ENCODE assay signal across 8 cellular contexts in genomic region chr17:28916302-28916934, GRCh38. TPM values are rescaled to one million over a fixed set of nuclear protein-coding genes. Genes with fewer than 3 reads are reported as not detected.
DNase-seq lines count a peak whose midpoint lies in the region; ATAC-seq and TF ChIP-seq lines count a peak whose summit lies in the region.

No MANE protein-coding gene starts in this region.

- no peak for ATAC-seq in GM18861 (IDR thresholded peaks at IDR 0.05; ENCODE audit: unreplicated experiment)

- TF ChIP-seq CTCF in AG10803 (conservative IDR thresholded peaks at IDR 0.05; ENCODE audit: low read length) (peak; percentile 64), GM13977 (IDR thresholded peaks at IDR 0.05; ENCODE audit: extremely low read depth, insufficient read depth, missing control alignments) (peak; percentile 60), liver (IDR thresholded peaks at IDR 0.05; ENCODE audit: low read depth, low read length, missing input control) (peak; percentile 63), tibial nerve (IDR thresholded peaks at IDR 0.05) (peak; percentile 45 to 74 (median 60))

- H3K4me3 ChIP-seq in AG10803 (ENCODE audit: low read length) (no peak overlapping the region), liver (ENCODE audit: low read depth in 1 of 3, low read length in 3 of 3) (no peak overlapping the region), tibial nerve (no peak overlapping the region)

- no peak for TF ChIP-seq POLR2A in tibial nerve (IDR thresholded peaks at IDR 0.05)

- DNase-seq in AG10803 (ENCODE audit: low read depth) = peak; percentile 56
- DNase-seq in GM13977 (ENCODE audit: low spot score) = peak; percentile 50
- peak; percentile 51 for DNase-seq in SK-N-DZ (ENCODE audit: low spot score)
- DNase-seq in central memory CD4-positive, alpha-beta T cell = peak; percentile 29
- peak in 1 of 2 donors; percentile 50 for DNase-seq in tibial nerve (ENCODE audit: low spot score in 2 of 2)
- no peak for DNase-seq in activated CD4-positive, CD25-positive, alpha-beta regulatory T cell (lab: John Stamatoyannopoulos, UW)

- peaks cover 23 to 80% (median 62%) of the 10 kb centered on the region in 4 donors for H3K36me3 ChIP-seq in liver (ENCODE audit: control insufficient read depth in 4 of 4, insufficient read depth in 3 of 4, low read depth in 1 of 4, low read length in 3 of 4)
- peaks cover 8 to 100% (median 72%) of the 10 kb centered on the region in 3 donors for H3K36me3 ChIP-seq in tibial nerve

- in situ Hi-C loops in GM13977 (cut with MboI; ENCODE audit: low pct_unique_long_range_greater_than_20kb, low sequenced_read_pairs, unreplicated experiment) = loop anchor here (10.0 kb wide), 1 partner anchor 152 kb away; no protein-coding TSS in a partner anchor

- peak; percentile 82 to 88 for TF ChIP-seq RAD21 in liver (IDR thresholded peaks at IDR 0.05)

- peaks cover 11 to 16% (median 15%) of the 10 kb centered on the region in 4 donors for H3K4me1 ChIP-seq in liver (ENCODE audit: control insufficient read depth in 4 of 4, insufficient read depth in 4 of 4, low read length in 3 of 4)
- H3K4me1 ChIP-seq in tibial nerve = peaks cover 0 to 6% (median 0%) of the 10 kb centered on the region in 4 donors

- no peak overlapping the region for H3K9ac ChIP-seq in liver (ENCODE audit: low read depth in 1 of 2, low read length in 2 of 2)

- no peak for TF ChIP-seq EP300 in tibial nerve (IDR thresholded peaks at IDR 0.05)

- 41% methylated on average over 6 of the region's 6 CpGs for WGBS in liver
- WGBS in tibial nerve, 2 donors = 47 to 54% methylated on average over 6 of the region's 6 CpGs

- H3K27ac ChIP-seq in liver (ENCODE audit: low read depth in 1 of 2, low read length in 2 of 2) (no peak overlapping the region), tibial nerve (no peak overlapping the region)

- H3K27me3 ChIP-seq in liver (ENCODE audit: control insufficient read depth in 4 of 4, insufficient read depth in 4 of 4, low read length in 3 of 4) (no peaks in the 10 kb centered on the region), tibial nerve (no peaks in the 10 kb centered on the region)

- H3K9me3 ChIP-seq in liver (ENCODE audit: control insufficient read depth in 4 of 4, low read length in 3 of 4) = no peaks in the 10 kb centered on the region
- H3K9me3 ChIP-seq in tibial nerve = no peaks in the 10 kb centered on the region

TF ChIP-seq in liver, 16 proteins besides CTCF, POLR2A, EP300 and RAD21:
- TF ChIP-seq FOXA1 (IDR thresholded peaks at IDR 0.05) (no peak), HNF4A (conservative IDR thresholded peaks at IDR 0.05) (no peak), REST (IDR thresholded peaks at IDR 0.05) (no peak), EGR1 (IDR thresholded peaks at IDR 0.05; ENCODE audit: low read depth in 2 of 2) (no peak), RXRA (IDR thresholded peaks at IDR 0.05) (no peak), FOXA2 (IDR thresholded peaks at IDR 0.05) (no peak), SP1 (IDR thresholded peaks at IDR 0.05) (no peak), ATF3 (IDR thresholded peaks at IDR 0.05) (no peak), HNF4G (IDR thresholded peaks at IDR 0.05) (no peak), MAX (IDR thresholded peaks at IDR 0.05) (no peak), ZBTB33 (IDR thresholded peaks at IDR 0.05) (no peak)

RNA-seq across cellular contexts. Expression of gene DHRS13, which starts 13.5 kb away (rescaled TPM):
- polyA plus RNA-seq in SK-N-DZ (2014; cell fraction: cytosol; rRNA removed) = 81.8 and 86.0 TPM in 2 replicates
- polyA plus RNA-seq in SK-N-DZ (2014; cell fraction: nucleus; rRNA removed) = 57.3 and 58.1 TPM in 2 replicates
- total RNA-seq in liver (10 to 100 TPM in 1 of 2 donors, 1 to 10 TPM in 1; 9.7 to 91.6 TPM), tibial nerve (10 to 100 TPM in 1 of 4 donors, 1 to 10 TPM in 3; 2.4 to 21.9 (median 8.8) TPM)
- 10 to 100 TPM in 1 of 2 donors, 1 to 10 TPM in 1; 5.0 to 12.3 TPM for polyA plus RNA-seq in liver

RNA-seq across cellular contexts. Expression of gene FLOT2, which starts 18.9 kb away (rescaled TPM):
- 67.0 and 68.9 TPM in 2 replicates for polyA plus RNA-seq in SK-N-DZ (2014; cell fraction: cytosol; rRNA removed)
- 61.8 and 62.1 TPM in 2 replicates for polyA plus RNA-seq in SK-N-DZ (2014; cell fraction: nucleus; rRNA removed)
- total RNA-seq in liver (10 to 100 TPM; 67.7 to 71.0 TPM), tibial nerve (10 to 100 TPM; 54.8 to 84.9 (median 65.2) TPM)
- polyA plus RNA-seq in liver = 100 to 1,000 TPM in 1 of 2 donors, 10 to 100 TPM in 1; 61.6 to 100 TPM

RNA-seq across cellular contexts. Expression of gene PHF12, which starts 34.9 kb away (rescaled TPM):
- polyA plus RNA-seq in SK-N-DZ (2014; cell fraction: cytosol; rRNA removed) = 21.4 and 23.6 TPM in 2 replicates
- 42.2 and 65.7 TPM in 2 replicates for polyA plus RNA-seq in SK-N-DZ (2014; cell fraction: nucleus; rRNA removed)
- total RNA-seq in liver (10 to 100 TPM; 15.5 to 21.3 TPM), tibial nerve (10 to 100 TPM; 45.7 to 95.1 (median 49.6) TPM)
- 1 to 10 TPM; 4.3 to 7.9 TPM for polyA plus RNA-seq in liver

Comparison
In these comparisons a context has a peak if more than half of its experiments do, and no peak if none do; other contexts are left out.
1. DNase-seq: peak in AG10803 (single experiment), GM13977 (single experiment), SK-N-DZ (single experiment) and central memory CD4-positive, alpha-beta T cell (single experiment); none in activated CD4-positive, CD25-positive, alpha-beta regulatory T cell (0 of 4).
2. Peak in every context shown above with its lines, with median percentiles within 50 percentile points of each other: CTCF ChIP-seq.